Comparison of ENCODE assay signal across 8 cellular contexts in the genomic region with DNA sequence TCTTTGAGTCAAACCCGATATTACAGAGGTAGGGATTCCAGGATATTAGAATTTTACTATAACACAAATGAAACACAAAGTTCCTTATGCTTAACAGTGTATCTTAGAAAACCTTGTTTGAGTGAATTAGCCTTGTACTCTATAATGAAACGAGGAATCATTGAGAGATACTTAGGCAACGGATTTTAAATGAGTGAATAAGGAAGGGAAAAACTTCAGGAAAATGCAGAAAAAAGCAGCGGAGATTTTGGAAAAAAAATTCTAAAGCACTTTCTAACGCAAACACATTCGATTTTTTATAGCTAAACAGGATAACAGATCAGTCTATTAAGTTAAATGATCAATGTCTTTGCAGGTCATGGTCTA.
A peak's percentile ranks its signal among the peaks of the same experiment; 100 is the strongest.
DNase-seq lines count a peak whose midpoint lies in the region; ATAC-seq and TF ChIP-seq lines count a peak whose summit lies in the region.

No MANE protein-coding gene starts in this region.

- no peaks in the 10 kb centered on the region for H3K27me3 Mint-ChIP-seq in CD8-positive, alpha-beta memory T cell

- TF ChIP-seq CTCF in VCaP (conservative IDR thresholded peaks at IDR 0.05) (no peak), hepatocyte (IDR thresholded peaks at IDR 0.05; ENCODE audit: poor library complexity) (no peak)

- 2% methylated on average over 6 of the region's 6 CpGs for WGBS in hepatocyte (ENCODE audit: low lambda C conversion rate, missing lambda C conversion rate)

- no peaks in the 10 kb centered on the region for H4K20me1 ChIP-seq in hepatocyte (ENCODE audit: insufficient read depth, poor library complexity, severe bottlenecking)

- CTCF ChIA-PET in CD8-positive, alpha-beta memory T cell (lab: Charles Lee): interaction anchor here (1.0 to 6.4 kb wide), 9 partner anchors 8 to 66 kb away, joined by 3 to 32 read pairs (median 8); a partner anchor contains a TSS

- no peak for DNase-seq in CD8-positive, alpha-beta memory T cell
- DNase-seq in hepatocyte (ENCODE audit: low spot score): no peak
- DNase-seq in skeletal muscle cell (ENCODE audit: low read depth): no peak
- DNase-seq in stimulated activated CD4-positive, alpha-beta T cell treated with anti-CD3 and anti-CD28 coated beads, Interleukin-12 subunit alpha, Interleukin-12 subunit beta, amount 100 ng/mL, for 4 hours: no peak
- no peak for DNase-seq in activated CD4-positive, CD25-positive, alpha-beta regulatory T cell (lab: John Stamatoyannopoulos, UW)
- no peak for DNase-seq in DMS53 treated with DMSO at 0.1 percent for 48 hours (lab: John Stamatoyannopoulos, UW; ENCODE audit: unreplicated experiment)

- H2AFZ ChIP-seq in hepatocyte: no peak overlapping the region

- peak overlapping the region; percentile 87 for H3K4me3 ChIP-seq in CD8-positive, alpha-beta memory T cell (ENCODE audit: low read length)
- H3K4me3 ChIP-seq in hepatocyte: peak overlapping the region; percentile 1
- peak overlapping the region; percentile 66 for H3K4me3 ChIP-seq in skeletal muscle cell (ENCODE audit: low read depth, low read length)

- H3K27ac Mint-ChIP-seq in CD8-positive, alpha-beta memory T cell: no peak overlapping the region

- H3K36me3 ChIP-seq in CD8-positive, alpha-beta memory T cell (ENCODE audit: insufficient read depth, low read length): no peaks in the 10 kb centered on the region
- no peaks in the 10 kb centered on the region for H3K36me3 ChIP-seq in hepatocyte (replicated peaks; ENCODE audit: insufficient read depth, low read depth)

- H3K27me3 ChIP-seq in CD8-positive, alpha-beta memory T cell (ENCODE audit: insufficient read depth, low read length, poor library complexity, severe bottlenecking): no peaks in the 10 kb centered on the region
- H3K27me3 ChIP-seq in hepatocyte: no peaks in the 10 kb centered on the region

- H3K9me3 Mint-ChIP-seq in CD8-positive, alpha-beta memory T cell: no peaks in the 10 kb centered on the region

- H3K4me1 ChIP-seq in CD8-positive, alpha-beta memory T cell (ENCODE audit: insufficient read depth, low read length): peaks cover 17% of the 10 kb centered on the region
- peaks cover 24% of the 10 kb centered on the region for H3K4me1 ChIP-seq in hepatocyte (ENCODE audit: insufficient read depth)

- ATAC-seq in HG02759 (IDR thresholded peaks at IDR 0.05; ENCODE audit: unreplicated experiment): no peak

- peaks cover 7% of the 10 kb centered on the region for H3K9me3 ChIP-seq in CD8-positive, alpha-beta memory T cell (ENCODE audit: low read length)
- no peaks in the 10 kb centered on the region for H3K9me3 ChIP-seq in hepatocyte (ENCODE audit: low read depth)

- peaks cover 0 to 2% (median 0%) of the 10 kb centered on the region in 3 donors for H3K36me3 Mint-ChIP-seq in CD8-positive, alpha-beta memory T cell

- H3K4me3 Mint-ChIP-seq in CD8-positive, alpha-beta memory T cell: no peak overlapping the region

- peak overlapping the region; percentile 72 for H3K27ac ChIP-seq in CD8-positive, alpha-beta memory T cell (ENCODE audit: low read depth, low read length)
- H3K27ac ChIP-seq in VCaP (peak overlapping the region; percentile 77), hepatocyte (peak overlapping the region; percentile 95)

- peak overlapping the region; percentile 73 for H3K4me2 ChIP-seq in hepatocyte

- peaks cover 0 to 7% (median 7%) of the 10 kb centered on the region in 3 donors for H3K4me1 Mint-ChIP-seq in CD8-positive, alpha-beta memory T cell

- peaks cover 22% of the 10 kb centered on the region for H3K79me2 ChIP-seq in hepatocyte

- POLR2A ChIA-PET in CD8-positive, alpha-beta memory T cell (lab: Charles Lee): interaction anchor here (0.6 to 6.0 kb wide), 17 partner anchors 8 to 1669 kb away, joined by 3 to 100 read pairs (median 8); a partner anchor contains a TSS

- no peaks in the 10 kb centered on the region for H3K9me2 ChIP-seq in hepatocyte (replicated peaks; ENCODE audit: insufficient read depth)

Comparison
In these comparisons a context has a peak if more than half of its experiments do, and no peak if none do; other contexts are left out.
1. H3K4me3 ChIP-seq: peak in every context shown above with its lines; median percentile 87 in CD8-positive, alpha-beta memory T cell; 66 in skeletal muscle cell; 1 in hepatocyte.